In genomic region chr13:114153485-114154080, GRCh38 we compare ENCODE assay signal across 24 cellular contexts. TPM values are rescaled to one million over a fixed set of nuclear protein-coding genes. Genes with fewer than 3 reads are reported as not detected.
DNase-seq lines count a peak whose midpoint lies in the region; ATAC-seq, FAIRE-seq and TF ChIP-seq lines count a peak whose summit lies in the region.
"Had no signal": no experiment of that assay in that cellular context is flagged by ENCODE, and none has a peak within 500 bp of the region (broad histone marks: within the 10 kb centered on the region; RNA-seq: fewer than 3 reads in every experiment).

No MANE protein-coding gene starts in this region.

- ATAC-seq in stimulated activated naive B cell treated with anti-CD40 and anti-IgM and Interleukin-4, amounts not matched to agents 10 μg/mL and 1 μg/mL and 100 μg/mL, for 72 hours (replicated peaks), result no peak

- H3K4me1 ChIP-seq in HEK293 (ENCODE audit: control insufficient read depth, insufficient read depth, low read length), result no peaks in the 10 kb centered on the region

- CTCF ChIA-PET in HEK293 (lab: Yijun Ruan, JAX), result no interaction called here

- no peak for DNase-seq in activated T-cell treated with anti-CD3 and anti-CD28 coated beads, Interleukin-2, amount 50 U/mL, for 24 hours
- no peak for DNase-seq in activated T-cell treated with anti-CD3 and anti-CD28 coated beads, Interleukin-2, amount 50 U/mL, for 48 hours
- DNase-seq in bronchial epithelial cell (ENCODE audit: low read depth) (no peak), mesenteric fat pad (ENCODE audit: low spot score) (no peak), foreskin fibroblast (no peak), NCI-H2081 treated with DMSO at 0.1 percent for 48 hours (lab: John Stamatoyannopoulos, UW) (no peak)
- DNase-seq in stimulated activated naive B cell treated with anti-CD40 and anti-IgM and Interleukin-4, amounts not matched to agents 10 μg/mL and 1 μg/mL and 100 μg/mL, for 72 hours, result no peak
- DNase-seq: activated CD4-positive, CD25-positive, alpha-beta regulatory T cell; activated CD8-positive, alpha-beta memory T cell treated with anti-CD3 and anti-CD28 coated beads, Interleukin-2, amount 50 U/mL, for 4 hours; activated naive CD4-positive, alpha-beta T cell; DMS79; NCI-H1930; posterior cingulate gyrus; T1000 had no signal

- FAIRE-seq in bronchial epithelial cell (lab: Jason Lieb, UNC), result peak; percentile 7
- FAIRE-seq: keratinocyte had no signal

- H3K9me3 Mint-ChIP-seq in activated T-cell treated with anti-CD3 and anti-CD28 coated beads, Interleukin-2, amount 50 U/mL, for 24 hours, result peaks cover 5% of the 10 kb centered on the region
- peaks cover 4 to 5% of the 10 kb centered on the region in 2 donors for H3K9me3 Mint-ChIP-seq in stimulated activated naive B cell treated with anti-CD40 and anti-IgM and Interleukin-4, amounts not matched to agents 10 μg/mL and 1 μg/mL and 100 μg/mL, for 72 hours

- peak overlapping the region; percentile 11 for H3K4me3 Mint-ChIP-seq in activated T-cell treated with anti-CD3 and anti-CD28 coated beads, Interleukin-2, amount 50 U/mL, for 24 hours
- H3K4me3 Mint-ChIP-seq in stimulated activated naive B cell treated with anti-CD40 and anti-IgM and Interleukin-4, amounts not matched to agents 10 μg/mL and 1 μg/mL and 100 μg/mL, for 72 hours, result no peak overlapping the region
- H3K4me3 Mint-ChIP-seq: dendritic cell treated with granulocyte-macrophage colony-stimulating factor and Interleukin-4, amounts not matched to agents 40 ng/mL and 50 ng/mL, for 4 days had no signal

- peaks cover 74% of the 10 kb centered on the region for H3K4me1 Mint-ChIP-seq in activated T-cell treated with anti-CD3 and anti-CD28 coated beads, Interleukin-2, amount 50 U/mL, for 24 hours (ENCODE audit: low read depth)
- peaks cover 26 to 37% of the 10 kb centered on the region in 2 donors for H3K4me1 Mint-ChIP-seq in stimulated activated naive B cell treated with anti-CD40 and anti-IgM and Interleukin-4, amounts not matched to agents 10 μg/mL and 1 μg/mL and 100 μg/mL, for 72 hours

- H3K4me3 ChIP-seq in HEK293 (ENCODE audit: low read depth, low read length) (no peak overlapping the region), bronchial epithelial cell (ENCODE audit: low read depth, low read length) (no peak overlapping the region), foreskin fibroblast (ENCODE audit: low read depth in 1 of 2, low read length in 2 of 2) (no peak overlapping the region)
- H3K4me3 ChIP-seq: hepatocyte had no signal

- H3K9me3 ChIP-seq in HEK293 (ENCODE audit: control insufficient read depth, insufficient read depth, low read depth, low read length), result no peaks in the 10 kb centered on the region

- H3K27ac ChIP-seq in HEK293 (ENCODE audit: extremely low read depth, low read depth, low read length), result no peak overlapping the region
- H3K27ac ChIP-seq: C4-2B, hepatocyte had no signal

- TF ChIP-seq CTCF in HEK293 (tag by site-specific recombination; IDR thresholded peaks at IDR 0.05) (no peak), bronchial epithelial cell (IDR thresholded peaks at IDR 0.05; ENCODE audit: insufficient read depth, low read length, severe bottlenecking) (no peak), foreskin fibroblast (IDR thresholded peaks at IDR 0.05; ENCODE audit: low read depth, low read length) (no peak)

- H3K36me3 ChIP-seq in HEK293 (ENCODE audit: control insufficient read depth in 2 of 2, insufficient read depth in 1 of 2, low read length in 2 of 2), result no peaks in the 10 kb centered on the region
- no peaks in the 10 kb centered on the region for H3K36me3 ChIP-seq in bronchial epithelial cell (ENCODE audit: control insufficient read depth, insufficient read depth, low read length)

- H3K27ac Mint-ChIP-seq in activated T-cell treated with anti-CD3 and anti-CD28 coated beads, Interleukin-2, amount 50 U/mL, for 24 hours, result no peak overlapping the region
- peak overlapping the region; percentile 3 for H3K27ac Mint-ChIP-seq in stimulated activated naive B cell treated with anti-CD40 and anti-IgM and Interleukin-4, amounts not matched to agents 10 μg/mL and 1 μg/mL and 100 μg/mL, for 72 hours
- H3K27ac Mint-ChIP-seq: dendritic cell treated with granulocyte-macrophage colony-stimulating factor and Interleukin-4, amounts not matched to agents 40 ng/mL and 50 ng/mL, for 4 days had no signal

- POLR2A ChIA-PET in HEK293 (lab: Yijun Ruan, JAX), result no interaction called here

- no peaks in the 10 kb centered on the region for H3K36me3 Mint-ChIP-seq in activated T-cell treated with anti-CD3 and anti-CD28 coated beads, Interleukin-2, amount 50 U/mL, for 24 hours (ENCODE audit: low read depth)
- H3K36me3 Mint-ChIP-seq in stimulated activated naive B cell treated with anti-CD40 and anti-IgM and Interleukin-4, amounts not matched to agents 10 μg/mL and 1 μg/mL and 100 μg/mL, for 72 hours, result no peaks in the 10 kb centered on the region
- H3K36me3 Mint-ChIP-seq: brain had no signal

- no peaks in the 10 kb centered on the region for H3K27me3 ChIP-seq in bronchial epithelial cell (ENCODE audit: control insufficient read depth, insufficient read depth, low read length)
- H3K27me3 ChIP-seq: hepatocyte had no signal

- H3K27me3 Mint-ChIP-seq in activated T-cell treated with anti-CD3 and anti-CD28 coated beads, Interleukin-2, amount 50 U/mL, for 24 hours, result no peaks in the 10 kb centered on the region
- peaks cover 0 to 5% of the 10 kb centered on the region in 2 donors for H3K27me3 Mint-ChIP-seq in stimulated activated naive B cell treated with anti-CD40 and anti-IgM and Interleukin-4, amounts not matched to agents 10 μg/mL and 1 μg/mL and 100 μg/mL, for 72 hours

TF ChIP-seq in HEK293, 187 proteins besides CTCF, POLR2A, EP300 and RAD21:
- TF ChIP-seq ZBTB17 (tag by site-specific recombination; IDR thresholded peaks at IDR 0.05) (0 out of 2 replicates have a peak, but pooled peaks have one; percentile 37), ZBTB6 (tag by site-specific recombination; IDR thresholded peaks at IDR 0.05) (peak; percentile 100), ZNF366 (tag by site-specific recombination; conservative IDR thresholded peaks at IDR 0.05) (peak; percentile 92), ZNF571 (tag by site-specific recombination; IDR thresholded peaks at IDR 0.05) (no peak), GLIS1 (tag by site-specific recombination; IDR thresholded peaks at IDR 0.05) (no peak)

RNA-seq across cellular contexts. Expression of gene RASA3, which starts 21.2 kb away (rescaled TPM):
- total RNA-seq in bronchial epithelial cell (1.2 and 2.6 TPM in 2 replicates), mesenteric fat pad (102 TPM)

RNA-seq across cellular contexts. Expression of gene CFAP97D2, which starts 25.5 kb away (rescaled TPM):
- total RNA-seq in bronchial epithelial cell, result not detected in 2 replicates
- not detected for total RNA-seq in mesenteric fat pad
- total RNA-seq: A673, hepatocyte, lung microvascular endothelial cell, SK-MEL-5, urinary bladder had no signal

Comparison
In these comparisons a context has a peak if more than half of its experiments do, and no peak if none do; other contexts are left out.
1. RNA of gene RASA3, which starts 21.2 kb away (total RNA-seq): 102 TPM in mesenteric fat pad (single experiment); 1.2 to 2.6 TPM in bronchial epithelial cell; every median in the first group is over 10 times any median in the second.